1 cellular context compared by ENCODE assay signal in genomic region chr1:62040973-62041372, GRCh38.
TF ChIP-seq lines count a peak whose summit lies in the region.

No MANE protein-coding gene starts in this region.

TF ChIP-seq in H1, 55 proteins besides CTCF, POLR2A, EP300 and RAD21 (continued from another document):
- no peak for TF ChIP-seq HDAC2 (IDR thresholded peaks at IDR 0.05; ENCODE audit: borderline replicate concordance in 1 of 2, low read depth in 2 of 2, low read length in 2 of 2)
- TF ChIP-seq CTBP2 (IDR thresholded peaks at IDR 0.05; ENCODE audit: borderline replicate concordance, insufficient read depth, insufficient read length, low read length): no peak
